ENCODE assay signal across 23 cellular contexts in the genomic region with DNA sequence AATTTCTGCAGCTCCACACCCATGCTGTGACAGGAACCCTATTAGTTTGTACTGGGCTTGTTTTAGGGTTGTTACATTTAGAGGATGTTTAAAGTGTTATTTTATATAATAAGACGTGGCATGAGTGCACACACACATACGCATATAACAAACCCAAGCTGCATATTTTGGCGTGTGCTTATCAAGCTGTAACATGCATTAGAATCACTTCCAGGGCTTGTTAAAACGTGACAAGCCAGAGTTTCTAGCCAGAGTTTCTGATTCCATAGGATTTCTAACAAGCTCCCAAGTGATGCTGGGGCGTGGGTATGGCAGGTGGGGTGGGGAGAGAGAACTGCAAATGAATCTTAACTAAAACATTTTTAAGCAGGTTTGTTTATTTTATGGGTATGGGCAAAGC. TPM values are rescaled to one million over a fixed set of nuclear protein-coding genes. Genes with fewer than 3 reads are reported as not detected.
DNase-seq lines count a peak whose midpoint lies in the region; ATAC-seq and TF ChIP-seq lines count a peak whose summit lies in the region.
"Had no signal": no experiment of that assay in that cellular context is flagged by ENCODE, and none has a peak within 500 bp of the region (broad histone marks: within the 10 kb centered on the region; RNA-seq: fewer than 3 reads in every experiment).

No MANE protein-coding gene starts in this region.

- H3K9me3 ChIP-seq in mammary epithelial cell (replicated peaks; ENCODE audit: insufficient read depth, low read length) (no peaks in the 10 kb centered on the region), breast epithelium (no peaks in the 10 kb centered on the region), endodermal cell (ENCODE audit: control insufficient read depth, low read length) (no peaks in the 10 kb centered on the region)
- H3K9me3 ChIP-seq: BE2C; BLaER1 treated with 17β-estradiol and CSF1 and Interleukin-3, amounts not matched to agents 10 nM and 100 nM had no signal

- no peak overlapping the region for H3K27ac Mint-ChIP-seq in endodermal cell
- no peak overlapping the region for H3K27ac Mint-ChIP-seq in activated T-helper 17 cell treated with anti-CD3 and anti-CD28 coated beads, Interleukin-2, amount 50 U/mL, for 72 hours
- H3K27ac Mint-ChIP-seq: CD14-positive monocyte; CD4-positive, alpha-beta T cell; CD8-positive, alpha-beta memory T cell; GM23338 had no signal

- H3K4me3 ChIP-seq in mammary epithelial cell (replicated peaks in 1 of 3; ENCODE audit: insufficient read depth in 1 of 3, low read depth in 2 of 3, low read length in 3 of 3) (no peak overlapping the region), breast epithelium (no peak overlapping the region), endodermal cell (ENCODE audit: low read length) (no peak overlapping the region)
- H3K4me3 ChIP-seq: BLaER1 treated with 17β-estradiol and CSF1 and Interleukin-3, amounts not matched to agents 10 nM and 100 nM; GM12878; GM23338 had no signal

- DNase-seq in mammary epithelial cell (peak; percentile 26), breast epithelium (ENCODE audit: low spot score in 2 of 2) (no peak), endodermal cell (peak; percentile 7), foreskin keratinocyte (peak; percentile 71 to 77), erythroblast (lab: John Stamatoyannopoulos, UW) (no peak), NCI-H1417 (lab: John Stamatoyannopoulos, UW) (no peak)
- DNase-seq: BE2C; CD4-positive, alpha-beta T cell; CD8-positive, alpha-beta memory T cell; DMS 273 treated with DMSO at 0.1 percent for 48 hours; DMS79; EL; GDM1; H9 had no signal

- H3K9ac ChIP-seq in mammary epithelial cell (ENCODE audit: insufficient read depth, low read length) (no peak overlapping the region), endodermal cell (ENCODE audit: extremely low read depth, low read length, poor library complexity, severe bottlenecking) (no peak overlapping the region)
- H3K9ac ChIP-seq: BLaER1 treated with 17β-estradiol and CSF1 and Interleukin-3, amounts not matched to agents 10 nM and 100 nM had no signal

- no peak for TF ChIP-seq CTCF in mammary epithelial cell (conservative IDR thresholded peaks at IDR 0.05 in 1 of 2, IDR thresholded peaks at IDR 0.05 in 1 of 2; ENCODE audit: extremely low read depth in 1 of 2, insufficient read depth in 1 of 2, low read depth in 1 of 2, low read length in 2 of 2)
- no peak for TF ChIP-seq CTCF in breast epithelium (IDR thresholded peaks at IDR 0.05)
- no peak for TF ChIP-seq CTCF in endodermal cell (conservative IDR thresholded peaks at IDR 0.05)
- no peak for TF ChIP-seq CTCF in foreskin keratinocyte (conservative IDR thresholded peaks at IDR 0.05)

- no peaks in the 10 kb centered on the region for H4K20me1 ChIP-seq in mammary epithelial cell (ENCODE audit: insufficient read depth, low read length)
- H4K20me1 ChIP-seq: BLaER1 treated with 17β-estradiol and CSF1 and Interleukin-3, amounts not matched to agents 10 nM and 100 nM had no signal

- H3K4me3 Mint-ChIP-seq in endodermal cell, result no peak overlapping the region
- no peak overlapping the region for H3K4me3 Mint-ChIP-seq in activated T-helper 17 cell treated with anti-CD3 and anti-CD28 coated beads, Interleukin-2, amount 50 U/mL, for 72 hours
- H3K4me3 Mint-ChIP-seq: CD4-positive, alpha-beta T cell; CD8-positive, alpha-beta memory T cell; GM23338; H9 had no signal

- intact Hi-C loops in mammary epithelial cell (cut with micrococcal nuclease), result no loop called here
- intact Hi-C loops in breast epithelium (cut with DNase I; ENCODE audit: low total_unique reads), result no loop called here

- no peaks in the 10 kb centered on the region for H3K79me2 ChIP-seq in mammary epithelial cell (ENCODE audit: insufficient read depth, low read length)

- in situ Hi-C loops in mammary epithelial cell (cut with MboI; ENCODE audit: low sequenced_read_pairs in 2 of 2), result no loop called here

- ATAC-seq in foreskin keratinocyte (peak; percentile 65), GM21723 (IDR thresholded peaks at IDR 0.05; ENCODE audit: unreplicated experiment) (no peak)
- ATAC-seq in activated T-helper 17 cell treated with anti-CD3 and anti-CD28 coated beads, Interleukin-2, amount 50 U/mL, for 72 hours (replicated peaks), result no peak
- ATAC-seq: GM12878, GM23338, HCT116 had no signal

- no peaks in the 10 kb centered on the region for H3K27me3 Mint-ChIP-seq in endodermal cell (ENCODE audit: insufficient read depth)
- peaks cover 53% of the 10 kb centered on the region for H3K27me3 Mint-ChIP-seq in activated T-helper 17 cell treated with anti-CD3 and anti-CD28 coated beads, Interleukin-2, amount 50 U/mL, for 72 hours

- H3K27ac ChIP-seq in mammary epithelial cell (ENCODE audit: insufficient read depth, low read depth, low read length) (no peak overlapping the region), breast epithelium (no peak overlapping the region), endodermal cell (ENCODE audit: low read depth, low read length) (no peak overlapping the region), foreskin keratinocyte (no peak overlapping the region)
- H3K27ac ChIP-seq: 22Rv1; BLaER1 treated with 17β-estradiol and CSF1 and Interleukin-3, amounts not matched to agents 10 nM and 100 nM had no signal

- peaks cover 3% of the 10 kb centered on the region for H3K4me1 ChIP-seq in mammary epithelial cell (ENCODE audit: insufficient read depth, low read length)
- H3K4me1 ChIP-seq in breast epithelium, result no peaks in the 10 kb centered on the region
- H3K4me1 ChIP-seq in endodermal cell (ENCODE audit: control insufficient read depth, insufficient read depth, low read length), result no peaks in the 10 kb centered on the region
- H3K4me1 ChIP-seq in foreskin keratinocyte, result peaks cover 7% of the 10 kb centered on the region
- H3K4me1 ChIP-seq: BE2C; BLaER1 treated with 17β-estradiol and CSF1 and Interleukin-3, amounts not matched to agents 10 nM and 100 nM had no signal

- TF ChIP-seq POLR2A in breast epithelium (IDR thresholded peaks at IDR 0.05), result no peak
- no peak for TF ChIP-seq POLR2A in erythroblast (IDR thresholded peaks at IDR 0.05; ENCODE audit: low read length)

- WGBS in mammary epithelial cell (ENCODE audit: low coverage, missing lambda C conversion rate), result 3% methylated on average over 5 of the region's 5 CpGs
- WGBS in endodermal cell (ENCODE audit: insufficient coverage in 1 of 2, insufficient read length in 1 of 2), 2 experiments, result 79% methylated on average over 3 to 5 of the region's 5 CpGs

- no peaks in the 10 kb centered on the region for H3K9me3 Mint-ChIP-seq in endodermal cell
- no peaks in the 10 kb centered on the region for H3K9me3 Mint-ChIP-seq in activated T-helper 17 cell treated with anti-CD3 and anti-CD28 coated beads, Interleukin-2, amount 50 U/mL, for 72 hours
- H3K9me3 Mint-ChIP-seq: CD4-positive, alpha-beta T cell; CD8-positive, alpha-beta memory T cell; GM23338; H9 had no signal

- no TSS peak for BruUV-seq in mammary epithelial cell (replicated peaks; lab: Mats Ljungman, UMichigan)

- no peaks in the 10 kb centered on the region for H3K27me3 ChIP-seq in mammary epithelial cell (ENCODE audit: insufficient read depth, low read length)
- H3K27me3 ChIP-seq in breast epithelium, result peaks cover 0 to 57% of the 10 kb centered on the region in 2 donors
- no peaks in the 10 kb centered on the region for H3K27me3 ChIP-seq in endodermal cell (ENCODE audit: control insufficient read depth, insufficient read depth, low read length, poor library complexity, severe bottlenecking)
- peaks cover 35% of the 10 kb centered on the region for H3K27me3 ChIP-seq in foreskin keratinocyte

- no peaks in the 10 kb centered on the region for H3K36me3 Mint-ChIP-seq in endodermal cell (ENCODE audit: low read depth)
- H3K36me3 Mint-ChIP-seq in activated T-helper 17 cell treated with anti-CD3 and anti-CD28 coated beads, Interleukin-2, amount 50 U/mL, for 72 hours (ENCODE audit: low read depth), result no peaks in the 10 kb centered on the region
- H3K36me3 Mint-ChIP-seq: CD14-positive monocyte; CD8-positive, alpha-beta memory T cell had no signal

- CTCF ChIA-PET in mammary epithelial cell (lab: Charles Lee; ENCODE audit: low non-redundant PET), result no interaction called here

- no peaks in the 10 kb centered on the region for H3K36me3 ChIP-seq in mammary epithelial cell (ENCODE audit: insufficient read depth, low read length)
- no peaks in the 10 kb centered on the region for H3K36me3 ChIP-seq in breast epithelium
- H3K36me3 ChIP-seq in endodermal cell (ENCODE audit: control insufficient read depth, insufficient read depth, low read length), result no peaks in the 10 kb centered on the region
- H3K36me3 ChIP-seq: BE2C; BLaER1 treated with 17β-estradiol and CSF1 and Interleukin-3, amounts not matched to agents 10 nM and 100 nM had no signal

- dilution Hi-C loops in mammary epithelial cell (cut with HindIII; ENCODE audit: low sequenced_read_pairs), result no loop called here

- H2AFZ ChIP-seq in mammary epithelial cell (ENCODE audit: low read depth, low read length), result peak overlapping the region; percentile 74
- H2AFZ ChIP-seq: GM23338 had no signal

- H3K4me2 ChIP-seq in mammary epithelial cell (ENCODE audit: insufficient read depth, low read depth, low read length), result peak overlapping the region; percentile 51
- H3K4me2 ChIP-seq: BLaER1 treated with 17β-estradiol and CSF1 and Interleukin-3, amounts not matched to agents 10 nM and 100 nM; GM23338 had no signal

- no peaks in the 10 kb centered on the region for H3K4me1 Mint-ChIP-seq in endodermal cell
- no peaks in the 10 kb centered on the region for H3K4me1 Mint-ChIP-seq in activated T-helper 17 cell treated with anti-CD3 and anti-CD28 coated beads, Interleukin-2, amount 50 U/mL, for 72 hours
- H3K4me1 Mint-ChIP-seq: CD8-positive, alpha-beta memory T cell had no signal

RNA-seq across cellular contexts. Expression of gene ONECUT1, which starts 17.4 kb away (rescaled TPM):
- not detected for total RNA-seq in mammary epithelial cell
- not detected for polyA plus RNA-seq in mammary epithelial cell
- not detected for polyA minus RNA-seq in mammary epithelial cell
- total RNA-seq in breast epithelium, result not detected
- total RNA-seq in endodermal cell, result 1 to 10 TPM; 1.8 to 5.3 TPM
- 5.6 TPM for polyA plus RNA-seq in endodermal cell (2013, experiment 1 of 2)
- 4.6 TPM for polyA plus RNA-seq in endodermal cell (2013, experiment 2 of 2)
- not detected in 2 replicates for total RNA-seq in foreskin keratinocyte
- not detected in 2 replicates for polyA plus RNA-seq in foreskin keratinocyte
- not detected for total RNA-seq in activated T-helper 17 cell treated with anti-CD3 and anti-CD28 coated beads, Interleukin-2, amount 50 U/mL, for 72 hours
- total RNA-seq: CD4-positive, alpha-beta T cell; CD8-positive, alpha-beta memory T cell had no signal
- polyA plus RNA-seq: AG04450; CD14-positive monocyte; CD8-positive, alpha-beta memory T cell; GM12878 had no signal

Comparison
In these comparisons a context has a peak if more than half of its experiments do, and no peak if none do; other contexts are left out.
1. DNase-seq: peak in mammary epithelial cell (single experiment), endodermal cell (single experiment) and foreskin keratinocyte (2 of 2); none in breast epithelium (0 of 2), erythroblast (0 of 2) and NCI-H1417 (0 of 3).